In the genomic region with DNA sequence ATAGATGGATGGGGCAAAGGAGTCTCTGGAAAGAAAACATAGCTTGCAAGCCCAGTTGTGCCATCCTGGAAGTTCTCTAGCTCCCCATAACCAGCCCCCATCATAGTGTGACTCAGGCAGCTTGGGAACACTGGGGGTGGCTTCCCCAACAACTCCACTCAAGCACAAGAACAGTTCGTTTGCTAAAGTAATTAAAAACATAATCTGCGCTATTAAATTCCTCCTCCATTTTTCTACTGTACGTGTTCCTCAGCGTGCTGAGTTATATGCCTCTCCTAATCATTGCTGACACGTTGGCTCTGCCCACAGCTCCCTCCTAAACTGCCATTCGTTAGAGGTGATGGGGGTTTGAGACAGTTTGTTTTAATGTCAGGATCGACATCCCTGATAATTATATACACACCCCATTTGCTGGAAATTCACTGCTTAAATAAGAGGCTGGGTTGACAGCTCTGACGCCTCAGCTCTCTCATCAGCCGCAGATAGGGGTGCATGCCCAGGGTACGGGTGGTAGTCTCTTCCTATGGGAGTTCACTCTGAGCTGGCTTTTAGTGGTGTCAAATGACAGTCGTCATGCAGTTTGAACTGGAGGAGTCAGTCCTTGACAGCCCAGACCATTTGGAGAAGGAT, we compare ENCODE assay signal across 30 cellular contexts. TPM values are rescaled to one million over a fixed set of nuclear protein-coding genes. Genes with fewer than 3 reads are reported as not detected.
"Had no signal": no experiment of that assay in that cellular context is flagged by ENCODE, and none has a peak within 500 bp of the region (broad histone marks: within the 10 kb centered on the region; RNA-seq: fewer than 3 reads in every experiment).

No MANE protein-coding gene starts in this region.

- H3K36me3 Mint-ChIP-seq: activated naive CD4-positive, alpha-beta T cell treated with anti-CD3 and anti-CD28 coated beads, Interleukin-2, amount 50 U/mL, for 24 hours; activated naive CD8-positive, alpha-beta T cell treated with anti-CD3 and anti-CD28 coated beads, Interleukin-2, amount 10 ng/mL, durations not matched to agents 7 days and 5 days had no signal

- ATAC-seq: activated CD8-positive, alpha-beta T cell treated with anti-CD3 and anti-CD28 coated beads for 36 hours; PC-3 had no signal

- H3K4me3 Mint-ChIP-seq: activated CD4-positive, alpha-beta T cell treated with anti-CD3 and anti-CD28 coated beads, Interleukin-2, amount 10 ng/mL, durations not matched to agents 24 days and 14 days; activated CD8-positive, alpha-beta T cell treated with anti-CD3 and anti-CD28 coated beads for 36 hours; activated naive CD4-positive, alpha-beta T cell treated with anti-CD3 and anti-CD28 coated beads, Interleukin-2, amount 50 U/mL, for 24 hours; activated naive CD8-positive, alpha-beta T cell treated with anti-CD3 and anti-CD28 coated beads, Interleukin-2, amount 10 ng/mL, durations not matched to agents 7 days and 5 days; activated T-cell treated with anti-CD3 and anti-CD28 coated beads, Interleukin-2, amount 50 U/mL, for 24 hours had no signal

- H3K4me1 ChIP-seq: ascending aorta, Peyer's patch had no signal

- H3K36me3 ChIP-seq: ascending aorta, Peyer's patch, WERI-Rb-1 had no signal

- DNase-seq: activated CD4-positive, alpha-beta T cell treated with anti-CD3 and anti-CD28 coated beads, Interleukin-2, amount 10 ng/mL, durations not matched to agents 24 days and 14 days; activated CD4-positive, alpha-beta T cell treated with anti-CD3 and anti-CD28 coated beads, Interleukin-2, amount 50 U/mL, for 4 hours; activated CD4-positive, CD25-positive, alpha-beta regulatory T cell; activated CD8-positive, alpha-beta T cell treated with anti-CD3 and anti-CD28 coated beads for 36 hours; activated gamma-delta T cell; activated naive CD4-positive, alpha-beta T cell treated with Interleukin-2 at 50 U/mL for 16 hours; activated naive CD8-positive, alpha-beta T cell treated with anti-CD3 and anti-CD28 coated beads, Interleukin-2, amount 10 ng/mL, durations not matched to agents 7 days and 5 days; activated T-cell treated with anti-CD3 and anti-CD28 coated beads, Interleukin-2, amount 50 U/mL, for 24 hours; cerebellar nuclear complex; Karpas-422; KBM-7; NCI-H1105; NCI-H1417 treated with DMSO at 0.1 percent for 48 hours; NCI-H187 treated with DMSO at 0.1 percent for 48 hours; NCI-H2081; NCI-H2171; NCI-H510A; NCI-H526; PC-3; Peyer's patch; RPMI8226; SW 1271; T-helper 1 cell; T-helper 2 cell; T-helper 9 cell; WERI-Rb-1 had no signal

- H3K27ac Mint-ChIP-seq: activated CD4-positive, alpha-beta T cell treated with anti-CD3 and anti-CD28 coated beads, Interleukin-2, amount 10 ng/mL, durations not matched to agents 24 days and 14 days; activated CD8-positive, alpha-beta T cell treated with anti-CD3 and anti-CD28 coated beads for 36 hours; activated naive CD4-positive, alpha-beta T cell treated with anti-CD3 and anti-CD28 coated beads, Interleukin-2, amount 50 U/mL, for 24 hours; activated naive CD8-positive, alpha-beta T cell treated with anti-CD3 and anti-CD28 coated beads, Interleukin-2, amount 10 ng/mL, durations not matched to agents 7 days and 5 days; activated T-cell treated with anti-CD3 and anti-CD28 coated beads, Interleukin-2, amount 50 U/mL, for 24 hours; activated T-helper 2 cell treated with anti-CD3 and anti-CD28 coated beads, Interferon-gamma antibody, Interleukin-2, Interleukin-4, amounts not matched to agents 10 μg/mL and 5 μg/mL and 100 μg/mL, durations not matched to agents 14 hours and 24 hours and 36 hours had no signal

- H3K27me3 ChIP-seq: ascending aorta, Peyer's patch had no signal

- H3K4me3 ChIP-seq: ascending aorta, Peyer's patch had no signal

- H3K27ac ChIP-seq: ascending aorta, Peyer's patch, WERI-Rb-1 had no signal

- H3K9me3 Mint-ChIP-seq: activated CD4-positive, alpha-beta T cell treated with anti-CD3 and anti-CD28 coated beads, Interleukin-2, amount 10 ng/mL, durations not matched to agents 24 days and 14 days; activated CD8-positive, alpha-beta T cell treated with anti-CD3 and anti-CD28 coated beads for 36 hours; activated naive CD8-positive, alpha-beta T cell treated with anti-CD3 and anti-CD28 coated beads, Interleukin-2, amount 10 ng/mL, durations not matched to agents 7 days and 5 days; activated T-helper 2 cell treated with anti-CD3 and anti-CD28 coated beads, Interferon-gamma antibody, Interleukin-2, Interleukin-4, amounts not matched to agents 10 μg/mL and 5 μg/mL and 100 μg/mL, durations not matched to agents 14 hours and 24 hours and 36 hours had no signal

- H3K4me1 Mint-ChIP-seq: activated CD4-positive, alpha-beta T cell treated with anti-CD3 and anti-CD28 coated beads, Interleukin-2, amount 10 ng/mL, durations not matched to agents 24 days and 14 days; activated naive CD4-positive, alpha-beta T cell treated with anti-CD3 and anti-CD28 coated beads, Interleukin-2, amount 50 U/mL, for 24 hours; activated naive CD8-positive, alpha-beta T cell treated with anti-CD3 and anti-CD28 coated beads, Interleukin-2, amount 10 ng/mL, durations not matched to agents 7 days and 5 days had no signal

RNA-seq across cellular contexts. Expression of a gene that starts 59.5 kb away (rescaled TPM):
- total RNA-seq: activated CD4-positive, alpha-beta T cell treated with anti-CD3 and anti-CD28 coated beads, Interleukin-2, amount 10 ng/mL, durations not matched to agents 24 days and 14 days; activated CD8-positive, alpha-beta T cell treated with anti-CD3 and anti-CD28 coated beads for 36 hours; activated naive CD8-positive, alpha-beta T cell treated with anti-CD3 and anti-CD28 coated beads, Interleukin-2, amount 10 ng/mL, durations not matched to agents 7 days and 5 days; activated T-helper 2 cell treated with anti-CD3 and anti-CD28 coated beads, Interferon-gamma antibody, Interleukin-2, Interleukin-4, amounts not matched to agents 10 μg/mL and 5 μg/mL and 100 μg/mL, durations not matched to agents 14 hours and 24 hours and 36 hours; ascending aorta; MCF 10A; PC-3 had no signal
